ENCODE assay signal across 31 cellular contexts in genomic region chr16:74288065-74288464, GRCh38.
"Had no signal": no experiment of that assay in that cellular context is flagged by ENCODE, and none has a peak within 500 bp of the region (broad histone marks: within the 10 kb centered on the region; RNA-seq: fewer than 3 reads in every experiment).

No MANE protein-coding gene starts in this region.

- H3K4me3 ChIP-seq: adrenal gland, ascending aorta, body of pancreas, breast epithelium, cardiac muscle cell had no signal

- H3K36me3 ChIP-seq: adrenal gland, ascending aorta, brain microvascular endothelial cell, breast epithelium, cardiac muscle cell had no signal

- ATAC-seq: activated naive CD4-positive, alpha-beta T cell treated with anti-CD3 and anti-CD28 coated beads, Interleukin-2, amount 50 U/mL, for 72 hours; activated naive CD8-positive, alpha-beta T cell treated with anti-CD3 and anti-CD28 coated beads, Interleukin-2, amount 50 U/mL, for 24 hours; activated T-cell treated with anti-CD3 and anti-CD28 coated beads, Interleukin-2, amount 50 U/mL, for 4 hours; activated T-cell treated with anti-CD3 and anti-CD28 coated beads, Interleukin-2, amount 50 U/mL, for 72 hours; activated T-helper 17 cell treated with anti-CD3 and anti-CD28 coated beads, Interleukin-2, amount 50 U/mL, for 72 hours; body of pancreas had no signal

- DNase-seq: activated effector memory CD4-positive, alpha-beta T cell treated with anti-CD3 and anti-CD28 coated beads, Interleukin-2, amount 50 U/mL, for 16 hours; activated effector memory CD4-positive, alpha-beta T cell treated with Interleukin-2 at 50 U/mL for 16 hours; activated gamma-delta T cell; activated gamma-delta T cell treated with Interleukin-2 at 50 U/mL for 16 hours; activated naive CD4-positive, alpha-beta T cell; activated naive CD4-positive, alpha-beta T cell treated with anti-CD3 and anti-CD28 coated beads for 36 hours; activated naive CD4-positive, alpha-beta T cell treated with anti-CD3 and anti-CD28 coated beads, Interleukin-2, amount 10 ng/mL, durations not matched to agents 7 days and 5 days; activated naive CD4-positive, alpha-beta T cell treated with anti-CD3 and anti-CD28 coated beads, Interleukin-2, amount 50 U/mL, for 16 hours; activated naive CD4-positive, alpha-beta T cell treated with Interleukin-2 at 50 U/mL for 16 hours; activated naive CD8-positive, alpha-beta T cell treated with anti-CD3 and anti-CD28 coated beads for 36 hours; activated naive CD8-positive, alpha-beta T cell treated with anti-CD3 and anti-CD28 coated beads, Interleukin-2, amount 10 ng/mL, durations not matched to agents 7 days and 5 days; activated naive CD8-positive, alpha-beta T cell treated with anti-CD3 and anti-CD28 coated beads, Interleukin-2, amount 50 U/mL, for 24 hours; activated T-cell treated with anti-CD3 and anti-CD28 coated beads, Interleukin-2, amount 50 U/mL, for 24 hours; activated T-cell treated with anti-CD3 and anti-CD28 coated beads, Interleukin-2, amount 50 U/mL, for 4 hours; activated T-cell treated with anti-CD3 and anti-CD28 coated beads, Interleukin-2, amount 50 U/mL, for 48 hours; activated T-cell treated with anti-CD3 and anti-CD28 coated beads, Interleukin-2, amount 50 U/mL, for 72 hours; adrenal gland; amniotic stem cell; amygdala; anterior cingulate cortex; aorta; body of pancreas; brain microvascular endothelial cell; caudate nucleus; central memory CD4-positive, alpha-beta T cell; cerebellar nuclear complex had no signal

- H3K4me1 ChIP-seq: adrenal gland, ascending aorta, body of pancreas, breast epithelium had no signal

- H3K27ac ChIP-seq: adrenal gland, ascending aorta, body of pancreas, brain microvascular endothelial cell, breast epithelium, cardiac muscle cell had no signal
